14 cellular contexts compared by ENCODE assay signal in genomic region chr17:80152057-80152831, GRCh38. TPM values are rescaled to one million over a fixed set of nuclear protein-coding genes. Genes with fewer than 3 reads are reported as not detected.
A peak's percentile ranks its signal among the peaks of the same experiment; 100 is the strongest.
DNase-seq lines count a peak whose midpoint lies in the region; ATAC-seq, FAIRE-seq and TF ChIP-seq lines count a peak whose summit lies in the region.
"Had no signal": no experiment of that assay in that cellular context is flagged by ENCODE, and none has a peak within 500 bp of the region (broad histone marks: within the 10 kb centered on the region; RNA-seq: fewer than 3 reads in every experiment).

No MANE protein-coding gene starts in this region.

- FAIRE-seq in H1 (lab: Jason Lieb, UNC), result no peak

- peaks cover 13 to 15% of the 10 kb centered on the region in 2 experiments; a peak in 3 of 4 replicates for H3K9me3 ChIP-seq in H1 (ENCODE audit: insufficient read depth in 2 of 2, low read depth in 1 of 2, low read length in 1 of 2)
- H3K9me3 ChIP-seq: ascending aorta had no signal

- no peak overlapping the region for H2BK20ac ChIP-seq in H1 (ENCODE audit: low read length)

- H3K27ac Mint-ChIP-seq in activated CD4-positive, alpha-beta T cell treated with anti-CD3 and anti-CD28 coated beads for 36 hours, result peak overlapping the region; percentile 3
- H3K27ac Mint-ChIP-seq in activated CD4-positive, alpha-beta T cell treated with anti-CD3 and anti-CD28 coated beads, Interleukin-2, amount 10 ng/mL, durations not matched to agents 7 days and 5 days, result no peak overlapping the region
- peak overlapping the region; percentile 84 for H3K27ac Mint-ChIP-seq in stimulated activated memory B cell treated with anti-CD40 and anti-IgM and Interleukin-4, amounts not matched to agents 10 μg/mL and 1 μg/mL and 100 μg/mL, for 72 hours
- H3K27ac Mint-ChIP-seq in Calu3 (ENCODE audit: unreplicated experiment), result no peak overlapping the region

- peaks cover 24% of the 10 kb centered on the region for H3K4me1 Mint-ChIP-seq in activated CD4-positive, alpha-beta T cell treated with anti-CD3 and anti-CD28 coated beads for 36 hours
- H3K4me1 Mint-ChIP-seq in activated CD4-positive, alpha-beta T cell treated with anti-CD3 and anti-CD28 coated beads, Interleukin-2, amount 10 ng/mL, durations not matched to agents 7 days and 5 days, result peaks cover 28% of the 10 kb centered on the region
- H3K4me1 Mint-ChIP-seq in stimulated activated memory B cell treated with anti-CD40 and anti-IgM and Interleukin-4, amounts not matched to agents 10 μg/mL and 1 μg/mL and 100 μg/mL, for 72 hours, result peaks cover 35% of the 10 kb centered on the region
- peaks cover 16% of the 10 kb centered on the region for H3K4me1 Mint-ChIP-seq in Calu3 (ENCODE audit: low read depth, unreplicated experiment)

- POLR2A ChIA-PET in activated CD4-positive, alpha-beta T cell treated with anti-CD3 and anti-CD28 coated beads for 36 hours (lab: Charles Lee), result no interaction called here
- POLR2A ChIA-PET in activated CD4-positive, alpha-beta T cell treated with anti-CD3 and anti-CD28 coated beads, Interleukin-2, amount 10 ng/mL, durations not matched to agents 7 days and 5 days (lab: Charles Lee), result no interaction called here
- POLR2A ChIA-PET in H1 (lab: Charles Lee; ENCODE audit: partially characterized antibody), result interaction anchor here (0.5 to 1.1 kb wide), 2 partner anchors 122 to 147 kb away, joined by 3 to 4 read pairs; no protein-coding TSS in a partner anchor

- peak overlapping the region; percentile 85 for H2BK120ac ChIP-seq in H1 (replicated peaks; ENCODE audit: low read depth, low read length)

- H3K27me3 Mint-ChIP-seq in activated CD4-positive, alpha-beta T cell treated with anti-CD3 and anti-CD28 coated beads for 36 hours, result no peaks in the 10 kb centered on the region
- H3K27me3 Mint-ChIP-seq in activated CD4-positive, alpha-beta T cell treated with anti-CD3 and anti-CD28 coated beads, Interleukin-2, amount 10 ng/mL, durations not matched to agents 7 days and 5 days, result peaks cover 4% of the 10 kb centered on the region
- no peaks in the 10 kb centered on the region for H3K27me3 Mint-ChIP-seq in stimulated activated memory B cell treated with anti-CD40 and anti-IgM and Interleukin-4, amounts not matched to agents 10 μg/mL and 1 μg/mL and 100 μg/mL, for 72 hours
- no peaks in the 10 kb centered on the region for H3K27me3 Mint-ChIP-seq in Calu3 (ENCODE audit: unreplicated experiment)

- no peaks in the 10 kb centered on the region; a peak in 1 of 8 replicates for H3K36me3 ChIP-seq in H1 (ENCODE audit: control insufficient read depth in 2 of 4, insufficient read depth in 4 of 4, low read length in 3 of 4)
- H3K36me3 ChIP-seq: ascending aorta, gastroesophageal sphincter had no signal

- CTCF ChIA-PET in activated CD4-positive, alpha-beta T cell treated with anti-CD3 and anti-CD28 coated beads for 36 hours (lab: Charles Lee), result no interaction called here
- CTCF ChIA-PET in activated CD4-positive, alpha-beta T cell treated with anti-CD3 and anti-CD28 coated beads, Interleukin-2, amount 10 ng/mL, durations not matched to agents 7 days and 5 days (lab: Charles Lee), result no interaction called here
- CTCF ChIA-PET in H1 (lab: Charles Lee; ENCODE audit: partially characterized antibody), result interaction anchor here (0.8 to 1.1 kb wide), 3 partner anchors 26 to 167 kb away, joined by 3 read pairs; no protein-coding TSS in a partner anchor
- CTCF ChIA-PET in Calu3 (lab: Charles Lee), result no interaction called here

- no peak for TF ChIP-seq CTCF in H1 (IDR thresholded peaks at IDR 0.05; ENCODE audit: control extremely low read depth in 1 of 3, insufficient read depth in 1 of 3, low read depth in 1 of 3, low read length in 3 of 3)
- no peak for TF ChIP-seq CTCF in Calu3 (IDR thresholded peaks at IDR 0.05; ENCODE audit: unreplicated experiment)

- H3K4me3 ChIP-seq in H1 (ENCODE audit: extremely low read depth in 1 of 4, insufficient read depth in 2 of 4, low read depth in 3 of 4, low read length in 4 of 4), result no peak overlapping the region
- H3K4me3 ChIP-seq: ascending aorta, gastroesophageal sphincter, lung had no signal

- H3K23me2 ChIP-seq in H1 (ENCODE audit: low read depth, low read length), result peaks cover 4% of the 10 kb centered on the region; the same call in 1 of the 2 replicates

- H3K36me3 Mint-ChIP-seq in activated CD4-positive, alpha-beta T cell treated with anti-CD3 and anti-CD28 coated beads for 36 hours (ENCODE audit: low read depth), result peaks cover 2% of the 10 kb centered on the region
- H3K36me3 Mint-ChIP-seq in activated CD4-positive, alpha-beta T cell treated with anti-CD3 and anti-CD28 coated beads, Interleukin-2, amount 10 ng/mL, durations not matched to agents 7 days and 5 days (ENCODE audit: low read depth), result peaks cover 17% of the 10 kb centered on the region
- peaks cover 4% of the 10 kb centered on the region for H3K36me3 Mint-ChIP-seq in stimulated activated memory B cell treated with anti-CD40 and anti-IgM and Interleukin-4, amounts not matched to agents 10 μg/mL and 1 μg/mL and 100 μg/mL, for 72 hours
- H3K36me3 Mint-ChIP-seq in Calu3 (ENCODE audit: insufficient read depth, unreplicated experiment), result peaks cover 13% of the 10 kb centered on the region

- no peak for TF ChIP-seq EP300 in H1 (IDR thresholded peaks at IDR 0.05; ENCODE audit: borderline replicate concordance in 1 of 2, low read depth in 2 of 2, low read length in 2 of 2)

- no TSS peak for BruUV-seq in Calu3 (replicated peaks; lab: Mats Ljungman, UMichigan)

- no peak overlapping the region for H3K4me2 ChIP-seq in H1 (ENCODE audit: insufficient read depth in 1 of 2, low read depth in 2 of 2, low read length in 2 of 2)

- no peak overlapping the region for H3K27ac ChIP-seq in H1 (ENCODE audit: low read depth, low read length)
- H3K27ac ChIP-seq: ascending aorta had no signal

- in situ Hi-C loops in SK-MEL-5 (cut with HindIII; ENCODE audit: low pct_unique_long_range_greater_than_20kb, low sequenced_read_pairs), result no loop called here

- no peak overlapping the region for H3K14ac ChIP-seq in H1 (ENCODE audit: insufficient read length)

- no peak overlapping the region for H3K56ac ChIP-seq in H1 (replicated peaks; ENCODE audit: insufficient read length, low read depth, low read length)

- peak; percentile 30 for DNase-seq in activated CD4-positive, alpha-beta T cell treated with anti-CD3 and anti-CD28 coated beads for 36 hours
- no peak for DNase-seq in activated CD4-positive, alpha-beta T cell treated with anti-CD3 and anti-CD28 coated beads, Interleukin-2, amount 10 ng/mL, durations not matched to agents 7 days and 5 days
- DNase-seq in SK-MEL-5 (ENCODE audit: low read depth, low spot score) (peak; percentile 57), H1 (ENCODE audit: low read depth in 1 of 2, low spot score in 2 of 2) (no peak), NCI-H1105 treated with DMSO at 0.1 percent for 48 hours (lab: John Stamatoyannopoulos, UW) (no peak), Calu3 (no peak)
- no peak for DNase-seq in activated effector memory CD4-positive, alpha-beta T cell treated with Interleukin-2 at 50 U/mL for 16 hours
- DNase-seq: 8988T; activated CD4-positive, alpha-beta T cell treated with anti-CD3 and anti-CD28 coated beads, Interleukin-2, amount 50 U/mL, for 1 hour; NCI-H1436 had no signal

- peaks cover 0 to 6% of the 10 kb centered on the region in 2 experiments; a peak in 2 of 4 replicates for H3K79me2 ChIP-seq in H1 (ENCODE audit: control insufficient read depth in 1 of 2, insufficient read depth in 2 of 2, low read length in 2 of 2)

- no peak for TF ChIP-seq RAD21 in H1 (IDR thresholded peaks at IDR 0.05 in 1 of 2, conservative IDR thresholded peaks at IDR 0.05 in 1 of 2; ENCODE audit: low read depth in 2 of 2, low read length in 2 of 2)

- 87% methylated on average over 13 of the region's 13 CpGs; no CpG with 5 or more reads in 1 of the 2 experiments for WGBS in H1 (ENCODE audit: extremely low coverage in 1 of 2, insufficient coverage in 1 of 2, insufficient read length in 1 of 2, insufficient replicate concordance in 2 of 2, low coverage in 1 of 2, low lambda C conversion rate in 2 of 2, missing lambda C conversion rate in 1 of 2), 2 experiments

- peak overlapping the region; percentile 55 for H3K4ac ChIP-seq in H1 (replicated peaks; ENCODE audit: insufficient read length, low read depth, low read length)

- no peak overlapping the region for H4K8ac ChIP-seq in H1 (ENCODE audit: extremely low read depth, insufficient read depth, low read length)

- no peak overlapping the region for H2AK5ac ChIP-seq in H1 (ENCODE audit: low read depth, low read length)

- peaks cover 3% of the 10 kb centered on the region; the same call in 1 of the 2 replicates for H3K79me1 ChIP-seq in H1 (ENCODE audit: low read depth, low read length)

- peak overlapping the region; percentile 71 for H3K18ac ChIP-seq in H1 (ENCODE audit: extremely low read depth, low read length)

- peak; percentile 24 for ATAC-seq in activated CD4-positive, alpha-beta T cell treated with anti-CD3 and anti-CD28 coated beads for 36 hours
- no peak for ATAC-seq in stimulated activated memory B cell treated with anti-CD40 and anti-IgM and Interleukin-4, amounts not matched to agents 10 μg/mL and 1 μg/mL and 100 μg/mL, for 72 hours
- ATAC-seq: gastroesophageal sphincter had no signal

- H2BK5ac ChIP-seq in H1 (ENCODE audit: low read depth, low read length), result no peak overlapping the region

- no peak overlapping the region; a peak in 1 of 7 replicates for H3K9ac ChIP-seq in H1 (replicated peaks in 1 of 4; ENCODE audit: extremely low read depth in 1 of 4, low read depth in 3 of 4, low read length in 3 of 4)

- no peak overlapping the region for H3K23ac ChIP-seq in H1 (ENCODE audit: insufficient read length)

- intact Hi-C loops in activated CD4-positive, alpha-beta T cell treated with anti-CD3 and anti-CD28 coated beads for 36 hours (cut with DNase I, micrococcal nuclease), result no loop called here
- intact Hi-C loops in Calu3 (cut with micrococcal nuclease; ENCODE audit: unreplicated experiment), result no loop called here

- H3K4me3 Mint-ChIP-seq in activated CD4-positive, alpha-beta T cell treated with anti-CD3 and anti-CD28 coated beads for 36 hours, result no peak overlapping the region
- H3K4me3 Mint-ChIP-seq in activated CD4-positive, alpha-beta T cell treated with anti-CD3 and anti-CD28 coated beads, Interleukin-2, amount 10 ng/mL, durations not matched to agents 7 days and 5 days, result no peak overlapping the region
- H3K4me3 Mint-ChIP-seq in stimulated activated memory B cell treated with anti-CD40 and anti-IgM and Interleukin-4, amounts not matched to agents 10 μg/mL and 1 μg/mL and 100 μg/mL, for 72 hours, result no peak overlapping the region
- no peak overlapping the region for H3K4me3 Mint-ChIP-seq in Calu3 (ENCODE audit: low read depth, unreplicated experiment)

- H2BK15ac ChIP-seq in H1 (ENCODE audit: low read length), result peak overlapping the region; percentile 99

- no peaks in the 10 kb centered on the region for H3K9me3 Mint-ChIP-seq in activated CD4-positive, alpha-beta T cell treated with anti-CD3 and anti-CD28 coated beads for 36 hours (ENCODE audit: low read depth)
- H3K9me3 Mint-ChIP-seq in activated CD4-positive, alpha-beta T cell treated with anti-CD3 and anti-CD28 coated beads, Interleukin-2, amount 10 ng/mL, durations not matched to agents 7 days and 5 days, result peaks cover 26% of the 10 kb centered on the region
- H3K9me3 Mint-ChIP-seq in stimulated activated memory B cell treated with anti-CD40 and anti-IgM and Interleukin-4, amounts not matched to agents 10 μg/mL and 1 μg/mL and 100 μg/mL, for 72 hours, result peaks cover 8% of the 10 kb centered on the region
- no peaks in the 10 kb centered on the region for H3K9me3 Mint-ChIP-seq in Calu3 (ENCODE audit: low read depth, unreplicated experiment)

- H2BK12ac ChIP-seq in H1 (ENCODE audit: low read depth, low read length), result peak overlapping the region; percentile 84

- peaks cover 9 to 17% (median 12%) of the 10 kb centered on the region in 4 experiments for H3K4me1 ChIP-seq in H1 (replicated peaks in 1 of 4; ENCODE audit: control insufficient read depth in 3 of 4, insufficient read depth in 4 of 4, low read length in 3 of 4)

- H4K91ac ChIP-seq in H1 (replicated peaks; ENCODE audit: insufficient read length, low read length), result peak overlapping the region; percentile 7

- no peak for TF ChIP-seq POLR2A in H1 (IDR thresholded peaks at IDR 0.05; ENCODE audit: control extremely low read depth in 1 of 2, low read depth in 2 of 2, low read length in 2 of 2)

- H4K5ac ChIP-seq in H1 (ENCODE audit: insufficient read length, low read depth, low read length), result no peak overlapping the region

- H4K20me1 ChIP-seq in H1 (replicated peaks in 1 of 2; ENCODE audit: control insufficient read depth in 1 of 2, insufficient read depth in 2 of 2, low read length in 2 of 2), result peaks cover 0 to 3% of the 10 kb centered on the region in 2 experiments

- H3K27me3 ChIP-seq in H1 (replicated peaks in 1 of 4; ENCODE audit: control insufficient read depth in 3 of 4, extremely low read depth in 1 of 4, insufficient read depth in 3 of 4, low read length in 3 of 4), result peaks cover 0 to 4% (median 0%) of the 10 kb centered on the region in 4 experiments; a peak in 4 of 7 replicates
- H3K27me3 ChIP-seq: ascending aorta, gastroesophageal sphincter had no signal

- H2AFZ ChIP-seq in H1 (ENCODE audit: low read length), result no peak overlapping the region

RNA-seq across cellular contexts. Expression of gene EIF4A3, which starts 5.3 kb away (rescaled TPM):
- total RNA-seq in activated CD4-positive, alpha-beta T cell treated with anti-CD3 and anti-CD28 coated beads for 36 hours, result 100 to 1,000 TPM; 103 to 141 TPM
- total RNA-seq in activated CD4-positive, alpha-beta T cell treated with anti-CD3 and anti-CD28 coated beads, Interleukin-2, amount 10 ng/mL, durations not matched to agents 7 days and 5 days, result 100 to 1,000 TPM; 148 to 157 TPM
- 567 and 602 TPM in 2 replicates for total RNA-seq in SK-MEL-5 (2014; rRNA removed; shearing (Covaris generic))
- polyA plus RNA-seq in SK-MEL-5 (2015; cell fraction: cytosol; rRNA removed), result 264 and 266 TPM in 2 replicates
- 198 and 244 TPM in 2 replicates for polyA plus RNA-seq in SK-MEL-5 (2015; cell fraction: nucleus; rRNA removed)
- 146 and 155 TPM in 2 replicates for total RNA-seq in H1 (2021; fragmentation: NEBNext Ultra II Directional; extraction: Animal tissue kit (Norgen Biotek cat#: 25700))
- polyA plus RNA-seq in H1 (2011; rRNA removed), result 99.1 and 142 TPM in 2 replicates
- 140 TPM for polyA plus RNA-seq in H1 (2011; cell fraction: cytosol; rRNA removed)
- polyA plus RNA-seq in H1 (2011; cell fraction: nucleus; rRNA removed), result 77.5 TPM
- 156 to 184 TPM (median 166 TPM) in 4 replicates for polyA plus RNA-seq in H1 (2012, experiment 1 of 2)
- 48.6 TPM for polyA plus RNA-seq in H1 (2012, experiment 2 of 2)
- 81.9 TPM for polyA plus RNA-seq in H1 (2013, experiment 1 of 2)
- 84.3 TPM for polyA plus RNA-seq in H1 (2013, experiment 2 of 2)
- polyA minus RNA-seq in H1 (2011; rRNA and poly(A)+ RNA removed), result 108 and 113 TPM in 2 replicates
- 61.2 TPM for polyA minus RNA-seq in H1 (2011; cell fraction: cytosol; rRNA and poly(A)+ RNA removed)
- 42.7 TPM for polyA minus RNA-seq in H1 (2011; cell fraction: nucleus; rRNA and poly(A)+ RNA removed)
- 124 and 125 TPM in 2 replicates for total RNA-seq in Calu3 (2022)

RNA-seq across cellular contexts. Expression of gene CARD14, which starts 17.6 kb away (rescaled TPM):
- total RNA-seq in activated CD4-positive, alpha-beta T cell treated with anti-CD3 and anti-CD28 coated beads for 36 hours, result not detected
- total RNA-seq in activated CD4-positive, alpha-beta T cell treated with anti-CD3 and anti-CD28 coated beads, Interleukin-2, amount 10 ng/mL, durations not matched to agents 7 days and 5 days, result not detected
- 19.6 and 23.2 TPM in 2 replicates for total RNA-seq in SK-MEL-5 (2014; rRNA removed; shearing (Covaris generic))
- polyA plus RNA-seq in SK-MEL-5 (2015; cell fraction: cytosol; rRNA removed), result 15.7 and 17.4 TPM in 2 replicates
- 78.5 and 94.3 TPM in 2 replicates for polyA plus RNA-seq in SK-MEL-5 (2015; cell fraction: nucleus; rRNA removed)
- not detected in 2 replicates for total RNA-seq in H1 (2021; fragmentation: NEBNext Ultra II Directional; extraction: Animal tissue kit (Norgen Biotek cat#: 25700))
- 0.08 and 0.16 TPM in 2 replicates for polyA plus RNA-seq in H1 (2011; rRNA removed)
- polyA plus RNA-seq in H1 (2011; cell fraction: cytosol; rRNA removed), result 0.22 TPM
- 0.50 TPM for polyA plus RNA-seq in H1 (2011; cell fraction: nucleus; rRNA removed)
- 0.28 to 0.57 TPM (median 0.48 TPM) in 4 replicates for polyA plus RNA-seq in H1 (2012, experiment 1 of 2)
- 0.24 TPM for polyA plus RNA-seq in H1 (2012, experiment 2 of 2)
- polyA plus RNA-seq in H1 (2013, experiment 1 of 2), result 0.02 TPM
- 0.06 TPM for polyA plus RNA-seq in H1 (2013, experiment 2 of 2)
- polyA minus RNA-seq in H1 (2011; rRNA and poly(A)+ RNA removed), result 0.20 and 1.1 TPM in 2 replicates
- polyA minus RNA-seq in H1 (2011; cell fraction: cytosol; rRNA and poly(A)+ RNA removed), result 1.8 TPM
- 0.50 TPM for polyA minus RNA-seq in H1 (2011; cell fraction: nucleus; rRNA and poly(A)+ RNA removed)
- 5.9 and 7.4 TPM in 2 replicates for total RNA-seq in Calu3 (2022)

RNA-seq across cellular contexts. Expression of gene GAA, which starts 50.9 kb away (rescaled TPM):
- total RNA-seq in activated CD4-positive, alpha-beta T cell treated with anti-CD3 and anti-CD28 coated beads for 36 hours, result 10 to 100 TPM; 28.4 to 32.8 TPM
- total RNA-seq in activated CD4-positive, alpha-beta T cell treated with anti-CD3 and anti-CD28 coated beads, Interleukin-2, amount 10 ng/mL, durations not matched to agents 7 days and 5 days, result 10 to 100 TPM; 14.7 to 16.3 TPM
- total RNA-seq in SK-MEL-5 (2014; rRNA removed; shearing (Covaris generic)), result 88.7 and 97.7 TPM in 2 replicates
- polyA plus RNA-seq in SK-MEL-5 (2015; cell fraction: cytosol; rRNA removed), result 242 and 314 TPM in 2 replicates
- 487 and 533 TPM in 2 replicates for polyA plus RNA-seq in SK-MEL-5 (2015; cell fraction: nucleus; rRNA removed)
- 25.3 and 30.0 TPM in 2 replicates for total RNA-seq in H1 (2021; fragmentation: NEBNext Ultra II Directional; extraction: Animal tissue kit (Norgen Biotek cat#: 25700))
- polyA plus RNA-seq in H1 (2011; rRNA removed), result 14.8 and 32.7 TPM in 2 replicates
- polyA plus RNA-seq in H1 (2011; cell fraction: cytosol; rRNA removed), result 24.0 TPM
- 151 TPM for polyA plus RNA-seq in H1 (2011; cell fraction: nucleus; rRNA removed)
- 20.2 to 49.6 TPM (median 37.7 TPM) in 4 replicates for polyA plus RNA-seq in H1 (2012, experiment 1 of 2)
- 24.4 TPM for polyA plus RNA-seq in H1 (2012, experiment 2 of 2)
- 45.2 TPM for polyA plus RNA-seq in H1 (2013, experiment 1 of 2)
- 38.1 TPM for polyA plus RNA-seq in H1 (2013, experiment 2 of 2)
- 5.0 and 7.6 TPM in 2 replicates for polyA minus RNA-seq in H1 (2011; rRNA and poly(A)+ RNA removed)
- polyA minus RNA-seq in H1 (2011; cell fraction: cytosol; rRNA and poly(A)+ RNA removed), result 17.7 TPM
- 25.7 TPM for polyA minus RNA-seq in H1 (2011; cell fraction: nucleus; rRNA and poly(A)+ RNA removed)
- total RNA-seq in Calu3 (2022), result 73.1 and 82.4 TPM in 2 replicates

Comparison
In these comparisons a context has a peak if more than half of its experiments do, and no peak if none do; other contexts are left out.
1. DNase-seq: peak in activated CD4-positive, alpha-beta T cell treated with anti-CD3 and anti-CD28 coated beads for 36 hours (single experiment) and SK-MEL-5 (single experiment); none in activated CD4-positive, alpha-beta T cell treated with anti-CD3 and anti-CD28 coated beads, Interleukin-2, amount 10 ng/mL, durations not matched to agents 7 days and 5 days (single experiment), H1 (0 of 2), activated effector memory CD4-positive, alpha-beta T cell treated with Interleukin-2 at 50 U/mL for 16 hours (single experiment), NCI-H1105 treated with DMSO at 0.1 percent for 48 hours (single experiment) and Calu3 (single experiment).
2. H3K27ac Mint-ChIP-seq: peak in activated CD4-positive, alpha-beta T cell treated with anti-CD3 and anti-CD28 coated beads for 36 hours (single experiment) and stimulated activated memory B cell treated with anti-CD40 and anti-IgM and Interleukin-4, amounts not matched to agents 10 μg/mL and 1 μg/mL and 100 μg/mL, for 72 hours (single experiment); none in activated CD4-positive, alpha-beta T cell treated with anti-CD3 and anti-CD28 coated beads, Interleukin-2, amount 10 ng/mL, durations not matched to agents 7 days and 5 days (single experiment) and Calu3 (single experiment).